In genomic region chr13:113601166-113602070, GRCh38 we compare ENCODE assay signal across 21 cellular contexts. TPM values are rescaled to one million over a fixed set of nuclear protein-coding genes. Genes with fewer than 3 reads are reported as not detected.
DNase-seq lines count a peak whose midpoint lies in the region; ATAC-seq and TF ChIP-seq lines count a peak whose summit lies in the region.
"Had no signal": no experiment of that assay in that cellular context is flagged by ENCODE, and none has a peak within 500 bp of the region (broad histone marks: within the 10 kb centered on the region; RNA-seq: fewer than 3 reads in every experiment).

No MANE protein-coding gene starts in this region.

- H3K27ac Mint-ChIP-seq in endothelial cell (ENCODE audit: unreplicated experiment): no peak overlapping the region

- no peak overlapping the region for H3K9ac ChIP-seq in BLaER1

- no peak for ATAC-seq in HG03039 (IDR thresholded peaks at IDR 0.05; ENCODE audit: unreplicated experiment)

- peaks cover 10% of the 10 kb centered on the region for H3K27me3 Mint-ChIP-seq in endothelial cell (ENCODE audit: unreplicated experiment)
- H3K27me3 Mint-ChIP-seq: CD4-positive, CD25-positive, alpha-beta regulatory T cell; IgD-negative memory B cell had no signal

- no peak overlapping the region for H3K4me3 ChIP-seq in BLaER1
- no peak overlapping the region for H3K4me3 ChIP-seq in H7 (ENCODE audit: insufficient read depth, low read depth, low read length)
- H3K4me3 ChIP-seq in osteoblast (ENCODE audit: insufficient read depth, low read length): no peak overlapping the region

- peaks cover 99% of the 10 kb centered on the region for H3K79me2 ChIP-seq in osteoblast (ENCODE audit: insufficient read depth, low read length)

- no peak overlapping the region for H2AFZ ChIP-seq in osteoblast (ENCODE audit: low read length)

- H3K4me1 Mint-ChIP-seq in endothelial cell (ENCODE audit: unreplicated experiment): peaks cover 12% of the 10 kb centered on the region

- no peaks in the 10 kb centered on the region for H3K27me3 ChIP-seq in BLaER1
- H3K27me3 ChIP-seq in H7 (ENCODE audit: control insufficient read depth, insufficient read depth, low read length): no peaks in the 10 kb centered on the region
- no peaks in the 10 kb centered on the region for H3K27me3 ChIP-seq in osteoblast (ENCODE audit: insufficient read depth, low read length)

- DNase-seq in H7: peak; percentile 64
- no peak for DNase-seq in endothelial cell (ENCODE audit: low spot score)
- peak; percentile 43 for DNase-seq in osteoblast (ENCODE audit: insufficient read length, low spot score, missing footprints)
- DNase-seq in activated CD8-positive, alpha-beta memory T cell treated with anti-CD3 and anti-CD28 coated beads, Interleukin-2, amount 50 U/mL, for 4 hours: no peak
- DNase-seq in activated CD4-positive, alpha-beta T cell treated with anti-CD3 and anti-CD28 coated beads, Interleukin-2, amount 50 U/mL, for 1 hour: no peak
- DNase-seq: AML-193; CD4-positive, CD25-positive, alpha-beta regulatory T cell; EL; NCI-H1417; NCI-H187 treated with DMSO at 0.1 percent for 48 hours; NCI-H345; NCI-H526 treated with DMSO at 0.1 percent for 48 hours; NK-92 treated with Interleukin-12 subunit alpha and Interleukin-12 subunit beta, amount 100 ng/mL, for 24 hours; OCI-M1 had no signal

- H4K20me1 ChIP-seq in BLaER1 (peaks cover 100% of the 10 kb centered on the region), osteoblast (ENCODE audit: insufficient read depth, low read length) (peaks cover 65% of the 10 kb centered on the region)

- peak overlapping the region; percentile 43 for H3K4me3 Mint-ChIP-seq in endothelial cell (ENCODE audit: unreplicated experiment)
- H3K4me3 Mint-ChIP-seq: CD4-positive, CD25-positive, alpha-beta regulatory T cell had no signal

- H3K4me1 ChIP-seq in BLaER1 (peaks cover 43% of the 10 kb centered on the region), osteoblast (ENCODE audit: insufficient read depth, low read length) (no peaks in the 10 kb centered on the region)

- H3K9me3 ChIP-seq in BLaER1 (peaks cover 44% of the 10 kb centered on the region), osteoblast (ENCODE audit: low read depth, low read length) (no peaks in the 10 kb centered on the region)

- H3K4me2 ChIP-seq in BLaER1: no peak overlapping the region
- no peak overlapping the region for H3K4me2 ChIP-seq in osteoblast (ENCODE audit: insufficient read depth, low read length)

- H3K36me3 ChIP-seq in BLaER1 (peaks cover 98% of the 10 kb centered on the region), H7 (replicated peaks; ENCODE audit: control insufficient read depth, insufficient read depth, low read length) (peaks cover 6% of the 10 kb centered on the region), osteoblast (ENCODE audit: insufficient read depth, low read length) (peaks cover 38% of the 10 kb centered on the region)

- H3K27ac ChIP-seq in BLaER1 (0 out of 2 replicates have a peak overlapping the region, but pooled peaks have one; percentile 9), osteoblast (ENCODE audit: low read depth, low read length) (no peak overlapping the region)

- H3K36me3 Mint-ChIP-seq in endothelial cell (ENCODE audit: low read depth, unreplicated experiment): peaks cover 45% of the 10 kb centered on the region

- TF ChIP-seq CTCF in endothelial cell (IDR thresholded peaks at IDR 0.05; ENCODE audit: unreplicated experiment) (no peak), osteoblast (IDR thresholded peaks at IDR 0.05; ENCODE audit: extremely low read depth, low read depth, low read length) (no peak)

- H3K9me3 Mint-ChIP-seq in endothelial cell (ENCODE audit: unreplicated experiment): no peaks in the 10 kb centered on the region
- H3K9me3 Mint-ChIP-seq: IgD-negative memory B cell had no signal

RNA-seq across cellular contexts. Expression of gene TFDP1, which starts 16.9 kb away (rescaled TPM):
- 62.2 and 78.2 TPM in 2 replicates for total RNA-seq in H7 (2014; rRNA removed; shearing (Covaris generic))
- total RNA-seq in endothelial cell (ENCODE audit: unreplicated experiment): 65.8 TPM
- 48.6 and 56.8 TPM in 2 replicates for total RNA-seq in osteoblast

RNA-seq across cellular contexts. Expression of gene ATP4B, which starts 56.6 kb away (rescaled TPM):
- 0.48 TPM in 1 of 2 replicates, not detected in the other for total RNA-seq in H7 (2014; rRNA removed; shearing (Covaris generic))
- not detected for total RNA-seq in endothelial cell (ENCODE audit: unreplicated experiment)
- not detected in 2 replicates for total RNA-seq in osteoblast
- total RNA-seq: CD4-positive, CD25-positive, alpha-beta regulatory T cell; H1; HT-29; LHCN-M2; RPMI7951 had no signal

Comparison
In these comparisons a context has a peak if more than half of its experiments do, and no peak if none do; other contexts are left out.
1. DNase-seq: peak in H7 (single experiment) and osteoblast (single experiment); none in endothelial cell (single experiment), activated CD8-positive, alpha-beta memory T cell treated with anti-CD3 and anti-CD28 coated beads, Interleukin-2, amount 50 U/mL, for 4 hours (single experiment) and activated CD4-positive, alpha-beta T cell treated with anti-CD3 and anti-CD28 coated beads, Interleukin-2, amount 50 U/mL, for 1 hour (single experiment).